1 cellular context compared by ENCODE assay signal in genomic region chr11:15764329-15764728, GRCh38.
TF ChIP-seq lines count a peak whose summit lies in the region.

No MANE protein-coding gene starts in this region.

TF ChIP-seq in SK-N-SH, 30 proteins besides CTCF, POLR2A, EP300 and RAD21 (continued from another document):
- TF ChIP-seq PBX3 (IDR thresholded peaks at IDR 0.05) = no peak
